In the genomic region with DNA sequence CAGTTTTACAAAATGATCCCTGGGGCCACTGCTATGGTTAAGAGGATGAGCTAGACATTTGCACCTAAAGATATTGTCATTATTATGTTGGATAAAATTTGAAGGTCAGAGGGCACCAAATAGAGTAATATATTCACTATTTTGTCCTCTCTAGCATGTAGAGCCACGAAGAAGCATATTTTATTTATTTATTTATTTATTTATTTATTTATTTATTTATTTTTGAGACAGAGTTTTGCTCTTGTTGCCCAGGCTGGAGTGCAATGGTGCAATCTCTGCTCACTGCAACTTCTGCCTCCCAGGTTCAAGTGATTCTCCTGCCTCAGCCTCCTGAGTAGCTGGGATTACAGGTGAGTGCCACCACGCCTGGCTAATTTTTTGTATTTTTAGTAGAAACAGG, we compare ENCODE assay signal across 2 cellular contexts. TPM values are rescaled to one million over a fixed set of nuclear protein-coding genes. Genes with fewer than 3 reads are reported as not detected.
"Had no signal": no experiment of that assay in that cellular context is flagged by ENCODE, and none has a peak within 500 bp of the region (broad histone marks: within the 10 kb centered on the region; RNA-seq: fewer than 3 reads in every experiment).

No MANE protein-coding gene starts in this region.

RNA-seq across cellular contexts. Expression of a gene that starts 20.8 kb away (rescaled TPM):
- polyA plus RNA-seq: HepG2, IgD-negative memory B cell had no signal
